8 cellular contexts compared by ENCODE assay signal in the genomic region with DNA sequence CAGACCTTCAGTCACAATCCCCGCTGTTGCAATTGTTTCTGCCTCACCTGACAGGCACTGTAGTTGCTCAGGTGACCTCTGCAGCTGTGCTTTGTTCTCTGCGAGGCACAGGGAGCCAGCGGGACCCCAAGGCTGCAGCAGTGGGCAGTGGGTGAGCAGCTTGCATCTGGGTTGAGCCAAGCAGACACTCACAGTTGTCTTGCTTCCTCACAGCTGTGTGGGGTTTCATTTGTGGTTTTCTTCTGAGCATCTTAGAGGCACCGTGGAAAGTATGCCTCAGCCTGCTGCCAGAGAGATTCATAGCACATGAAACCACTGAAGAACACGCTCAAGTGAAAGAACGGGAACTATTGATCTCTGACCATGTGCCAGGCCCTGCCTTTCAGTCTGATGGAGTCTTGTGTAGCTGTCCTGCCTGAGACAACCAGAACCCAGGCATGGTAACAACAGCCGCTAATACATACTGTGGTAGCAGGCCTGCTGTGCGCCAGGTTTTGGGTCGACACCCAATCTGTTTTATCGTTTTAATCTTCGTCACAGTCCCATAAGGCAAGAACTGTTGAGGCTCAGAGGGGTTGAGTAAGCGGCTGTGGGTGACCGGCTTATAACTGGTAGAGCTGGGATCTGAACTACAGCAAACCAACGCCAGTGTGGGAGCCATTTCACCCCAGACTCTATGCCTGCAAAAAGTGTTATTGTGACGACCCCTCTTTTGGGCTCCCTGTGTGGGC.
DNase-seq lines count a peak whose midpoint lies in the region; ATAC-seq and TF ChIP-seq lines count a peak whose summit lies in the region.

No MANE protein-coding gene starts in this region.

- no peak overlapping the region for H3K27ac ChIP-seq in brain microvascular endothelial cell
- H3K27ac ChIP-seq in muscle layer of colon (ENCODE audit: low read depth, low read length), result peak overlapping the region; percentile 90

- TF ChIP-seq CTCF in brain microvascular endothelial cell (IDR thresholded peaks at IDR 0.05; ENCODE audit: low read depth, low read length, missing control alignments), result no peak

- peak overlapping the region; percentile 49 for H3K9ac ChIP-seq in muscle layer of colon (ENCODE audit: low read length)

- DNase-seq in UCSD-AML1 (lab: John Stamatoyannopoulos, UW; ENCODE audit: unreplicated experiment) (peak; percentile 43), brain microvascular endothelial cell (no peak), EL (no peak), NCI-H2107 (lab: John Stamatoyannopoulos, UW) (no peak)
- DNase-seq in stimulated activated CD8-positive, alpha-beta memory T cell treated with anti-CD3 and anti-CD28 coated beads, Interleukin-7, amount 100 ng/mL, for 48 hours (ENCODE audit: extremely low read depth in 1 of 2, low read depth in 1 of 2), result peak; percentile 43 to 83

- in situ Hi-C loops in brain microvascular endothelial cell (cut with HindIII; ENCODE audit: low pct_ligation_motif_present, low sequenced_read_pairs), result no loop called here

- ATAC-seq in GM18868 (IDR thresholded peaks at IDR 0.05; ENCODE audit: unreplicated experiment), result peak; percentile 92
- peak; percentile 90 for ATAC-seq in HG03097 (IDR thresholded peaks at IDR 0.05; ENCODE audit: low FRiP score, unreplicated experiment)

- no peaks in the 10 kb centered on the region for H3K27me3 ChIP-seq in brain microvascular endothelial cell (replicated peaks)
- no peaks in the 10 kb centered on the region for H3K27me3 ChIP-seq in muscle layer of colon (ENCODE audit: control insufficient read depth in 1 of 2, insufficient read depth in 2 of 2, low read length in 2 of 2)

- peaks cover 41% of the 10 kb centered on the region for H3K4me1 ChIP-seq in muscle layer of colon (ENCODE audit: insufficient read depth, low read length)

- no peaks in the 10 kb centered on the region for H3K9me3 ChIP-seq in muscle layer of colon (ENCODE audit: low read length)

- H3K36me3 ChIP-seq in brain microvascular endothelial cell (replicated peaks), result no peaks in the 10 kb centered on the region
- no peaks in the 10 kb centered on the region for H3K36me3 ChIP-seq in muscle layer of colon (ENCODE audit: insufficient read depth, low read length)

- H3K4me3 ChIP-seq in brain microvascular endothelial cell (ENCODE audit: low read depth, low read length) (peak overlapping the region; percentile 44), muscle layer of colon (ENCODE audit: low read depth in 1 of 2, low read length in 2 of 2) (peak overlapping the region; percentile 21 to 53)

Comparison
In these comparisons a context has a peak if more than half of its experiments do, and no peak if none do; other contexts are left out.
1. DNase-seq: peak in UCSD-AML1 (single experiment) and stimulated activated CD8-positive, alpha-beta memory T cell treated with anti-CD3 and anti-CD28 coated beads, Interleukin-7, amount 100 ng/mL, for 48 hours (2 of 2); none in brain microvascular endothelial cell (single experiment), EL (single experiment) and NCI-H2107 (single experiment).